16 cellular contexts compared by ENCODE assay signal in the genomic region with DNA sequence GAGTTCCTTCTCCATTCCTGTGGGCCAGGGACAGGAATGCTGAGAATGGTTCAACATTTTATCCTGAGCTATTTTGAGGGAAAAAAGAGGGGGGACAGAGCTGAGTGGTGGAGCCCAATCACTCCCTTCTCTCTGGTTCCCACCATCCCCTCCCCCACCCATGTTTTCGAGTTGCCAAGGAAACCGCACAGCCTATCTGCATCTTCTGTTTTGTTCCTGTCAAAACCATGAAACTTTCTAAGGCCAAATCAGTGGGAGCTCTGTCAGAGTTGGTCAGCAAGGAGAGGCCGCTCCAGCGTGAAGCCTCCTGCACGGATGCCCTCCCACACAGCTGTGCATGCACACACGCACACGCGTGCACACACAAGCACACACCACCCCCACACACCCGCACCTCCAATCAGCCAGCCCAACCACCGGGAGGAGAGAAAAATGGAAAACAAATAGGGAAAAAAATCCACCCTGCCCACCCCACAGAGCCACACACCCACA. TPM values are rescaled to one million over a fixed set of nuclear protein-coding genes. Genes with fewer than 3 reads are reported as not detected.
DNase-seq lines count a peak whose midpoint lies in the region; ATAC-seq and TF ChIP-seq lines count a peak whose summit lies in the region.
"Had no signal": no experiment of that assay in that cellular context is flagged by ENCODE, and none has a peak within 500 bp of the region (broad histone marks: within the 10 kb centered on the region; RNA-seq: fewer than 3 reads in every experiment).

No MANE protein-coding gene starts in this region.

- H3K4me3 Mint-ChIP-seq in WTC11: no peak overlapping the region
- peak overlapping the region; percentile 49 for H3K4me3 Mint-ChIP-seq in nephron progenitor cell

- TF ChIP-seq CTCF in WTC11 (IDR thresholded peaks at IDR 0.05) (no peak), fibroblast of the aortic adventitia (IDR thresholded peaks at IDR 0.05; ENCODE audit: insufficient read depth, low read length) (no peak), nephron progenitor cell (IDR thresholded peaks at IDR 0.05) (no peak)

- peak; percentile 54 for ATAC-seq in WTC11
- ATAC-seq in HG03095 (IDR thresholded peaks at IDR 0.05; ENCODE audit: unreplicated experiment): no peak
- no peak for ATAC-seq in HG02759 (IDR thresholded peaks at IDR 0.05; ENCODE audit: unreplicated experiment)
- ATAC-seq: body of pancreas had no signal

- peak; percentile 62 for DNase-seq in AG08396 (ENCODE audit: low spot score)
- peak; percentile 50 for DNase-seq in WTC11 (ENCODE audit: low spot score)
- peak; percentile 39 for DNase-seq in fibroblast of the aortic adventitia (ENCODE audit: low read depth)
- DNase-seq in nephron progenitor cell: peak; percentile 54
- DNase-seq in effector memory CD4-positive, alpha-beta T cell: no peak
- DNase-seq in stimulated activated CD4-positive, alpha-beta T cell treated with anti-CD3 and anti-CD28 coated beads, Interleukin-4, amount 100 ng/mL, for 24 hours: no peak
- DNase-seq: activated CD4-positive, alpha-beta T cell treated with anti-CD3 and anti-CD28 coated beads for 4 hours; body of pancreas; NCI-H1105; NCI-H446 treated with DMSO at 0.1 percent for 48 hours; PC-9; T-helper 1 cell had no signal

- H3K36me3 Mint-ChIP-seq in WTC11 (no peaks in the 10 kb centered on the region), nephron progenitor cell (ENCODE audit: low read depth) (no peaks in the 10 kb centered on the region)

- H3K4me1 Mint-ChIP-seq in WTC11 (peaks cover 10% of the 10 kb centered on the region), nephron progenitor cell (peaks cover 57% of the 10 kb centered on the region)

- H3K27me3 Mint-ChIP-seq in WTC11 (ENCODE audit: low read depth): no peaks in the 10 kb centered on the region; the same call in 1 of the 2 replicates
- H3K27me3 Mint-ChIP-seq in nephron progenitor cell (ENCODE audit: low read depth, poor library complexity): peaks cover 20% of the 10 kb centered on the region

- no peak overlapping the region for H3K4me3 ChIP-seq in fibroblast of the aortic adventitia (ENCODE audit: low read depth, low read length)
- no peak overlapping the region for H3K4me3 ChIP-seq in effector memory CD4-positive, alpha-beta T cell (ENCODE audit: insufficient read depth, low read depth, low read length, poor library complexity, severe bottlenecking)
- H3K4me3 ChIP-seq: body of pancreas, lung, PC-9, upper lobe of left lung had no signal

- H3K27me3 ChIP-seq in effector memory CD4-positive, alpha-beta T cell (replicated peaks; ENCODE audit: control insufficient read depth, insufficient read depth, low read length, poor library complexity, severe bottlenecking): no peaks in the 10 kb centered on the region
- H3K27me3 ChIP-seq: body of pancreas, upper lobe of left lung had no signal

- H3K4me1 ChIP-seq in effector memory CD4-positive, alpha-beta T cell (ENCODE audit: control insufficient read depth, insufficient read depth, low read length, poor library complexity, severe bottlenecking): no peaks in the 10 kb centered on the region
- H3K4me1 ChIP-seq: body of pancreas, upper lobe of left lung had no signal

- CTCF ChIA-PET in WTC11 (lab: Charles Lee): interaction anchor here (0.7 to 1.9 kb wide), 9 partner anchors 15 to 305 kb away, joined by 3 to 7 read pairs (median 3); a partner anchor contains a TSS

- H3K36me3 ChIP-seq in effector memory CD4-positive, alpha-beta T cell (ENCODE audit: control insufficient read depth, insufficient read depth, low read length): no peaks in the 10 kb centered on the region
- H3K36me3 ChIP-seq: upper lobe of left lung had no signal

- H3K27ac Mint-ChIP-seq in WTC11 (no peak overlapping the region; the same call in 1 of the 2 replicates), nephron progenitor cell (peak overlapping the region; percentile 90)

- H3K27ac ChIP-seq in effector memory CD4-positive, alpha-beta T cell (ENCODE audit: insufficient read depth, low read length, poor library complexity, severe bottlenecking): no peak overlapping the region
- H3K27ac ChIP-seq: body of pancreas, PC-9, upper lobe of left lung had no signal

- POLR2A ChIA-PET in WTC11 (lab: Charles Lee): interaction anchor here (0.6 to 1.2 kb wide), 5 partner anchors 16 to 736 kb away, joined by 3 to 4 read pairs (median 3); no protein-coding TSS in a partner anchor

- no peaks in the 10 kb centered on the region for H3K9me3 Mint-ChIP-seq in WTC11
- H3K9me3 Mint-ChIP-seq in nephron progenitor cell: no peaks in the 10 kb centered on the region

- no peaks in the 10 kb centered on the region for H3K9me3 ChIP-seq in effector memory CD4-positive, alpha-beta T cell (ENCODE audit: control insufficient read depth, low read length)
- H3K9me3 ChIP-seq: body of pancreas, upper lobe of left lung had no signal

TF ChIP-seq in WTC11, 78 proteins besides CTCF, POLR2A, EP300 and RAD21 (continues in another document):
- TF ChIP-seq ZNF317 (CRISPR knock-in tag; IDR thresholded peaks at IDR 0.05; ENCODE audit: borderline replicate concordance, low read depth): no peak
- TF ChIP-seq, protein P1, sequence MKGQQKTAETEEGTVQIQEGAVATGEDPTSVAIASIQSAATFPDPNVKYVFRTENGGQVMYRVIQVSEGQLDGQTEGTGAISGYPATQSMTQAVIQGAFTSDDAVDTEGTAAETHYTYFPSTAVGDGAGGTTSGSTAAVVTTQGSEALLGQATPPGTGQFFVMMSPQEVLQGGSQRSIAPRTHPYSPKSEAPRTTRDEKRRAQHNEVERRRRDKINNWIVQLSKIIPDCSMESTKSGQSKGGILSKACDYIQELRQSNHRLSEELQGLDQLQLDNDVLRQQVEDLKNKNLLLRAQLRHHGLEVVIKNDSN (CRISPR knock-in tag; IDR thresholded peaks at IDR 0.05): no peak
- no peak for TF ChIP-seq EMX1 (CRISPR knock-in tag; IDR thresholded peaks at IDR 0.05)
- TF ChIP-seq ELF4 (CRISPR knock-in tag; IDR thresholded peaks at IDR 0.05; ENCODE audit: low read depth): no peak
- TF ChIP-seq MYBL2 (CRISPR knock-in tag; IDR thresholded peaks at IDR 0.05): no peak
- TF ChIP-seq, protein P2, sequence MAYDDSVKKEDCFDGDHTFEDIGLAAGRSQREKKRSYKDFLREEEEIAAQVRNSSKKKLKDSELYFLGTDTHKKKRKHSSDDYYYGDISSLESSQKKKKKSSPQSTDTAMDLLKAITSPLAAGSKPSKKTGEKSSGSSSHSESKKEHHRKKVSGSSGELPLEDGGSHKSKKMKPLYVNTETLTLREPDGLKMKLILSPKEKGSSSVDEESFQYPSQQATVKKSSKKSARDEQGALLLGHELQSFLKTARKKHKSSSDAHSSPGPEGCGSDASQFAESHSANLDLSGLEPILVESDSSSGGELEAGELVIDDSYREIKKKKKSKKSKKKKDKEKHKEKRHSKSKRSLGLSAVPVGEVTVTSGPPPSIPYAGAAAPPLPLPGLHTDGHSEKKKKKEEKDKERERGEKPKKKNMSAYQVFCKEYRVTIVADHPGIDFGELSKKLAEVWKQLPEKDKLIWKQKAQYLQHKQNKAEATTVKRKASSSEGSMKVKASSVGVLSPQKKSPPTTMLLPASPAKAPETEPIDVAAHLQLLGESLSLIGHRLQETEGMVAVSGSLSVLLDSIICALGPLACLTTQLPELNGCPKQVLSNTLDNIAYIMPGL (CRISPR knock-in tag; IDR thresholded peaks at IDR 0.05): no peak
- TF ChIP-seq, protein P3, sequence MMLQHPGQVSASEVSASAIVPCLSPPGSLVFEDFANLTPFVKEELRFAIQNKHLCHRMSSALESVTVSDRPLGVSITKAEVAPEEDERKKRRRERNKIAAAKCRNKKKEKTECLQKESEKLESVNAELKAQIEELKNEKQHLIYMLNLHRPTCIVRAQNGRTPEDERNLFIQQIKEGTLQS (CRISPR knock-in tag; conservative IDR thresholded peaks at IDR 0.05): no peak
- TF ChIP-seq, protein P4, sequence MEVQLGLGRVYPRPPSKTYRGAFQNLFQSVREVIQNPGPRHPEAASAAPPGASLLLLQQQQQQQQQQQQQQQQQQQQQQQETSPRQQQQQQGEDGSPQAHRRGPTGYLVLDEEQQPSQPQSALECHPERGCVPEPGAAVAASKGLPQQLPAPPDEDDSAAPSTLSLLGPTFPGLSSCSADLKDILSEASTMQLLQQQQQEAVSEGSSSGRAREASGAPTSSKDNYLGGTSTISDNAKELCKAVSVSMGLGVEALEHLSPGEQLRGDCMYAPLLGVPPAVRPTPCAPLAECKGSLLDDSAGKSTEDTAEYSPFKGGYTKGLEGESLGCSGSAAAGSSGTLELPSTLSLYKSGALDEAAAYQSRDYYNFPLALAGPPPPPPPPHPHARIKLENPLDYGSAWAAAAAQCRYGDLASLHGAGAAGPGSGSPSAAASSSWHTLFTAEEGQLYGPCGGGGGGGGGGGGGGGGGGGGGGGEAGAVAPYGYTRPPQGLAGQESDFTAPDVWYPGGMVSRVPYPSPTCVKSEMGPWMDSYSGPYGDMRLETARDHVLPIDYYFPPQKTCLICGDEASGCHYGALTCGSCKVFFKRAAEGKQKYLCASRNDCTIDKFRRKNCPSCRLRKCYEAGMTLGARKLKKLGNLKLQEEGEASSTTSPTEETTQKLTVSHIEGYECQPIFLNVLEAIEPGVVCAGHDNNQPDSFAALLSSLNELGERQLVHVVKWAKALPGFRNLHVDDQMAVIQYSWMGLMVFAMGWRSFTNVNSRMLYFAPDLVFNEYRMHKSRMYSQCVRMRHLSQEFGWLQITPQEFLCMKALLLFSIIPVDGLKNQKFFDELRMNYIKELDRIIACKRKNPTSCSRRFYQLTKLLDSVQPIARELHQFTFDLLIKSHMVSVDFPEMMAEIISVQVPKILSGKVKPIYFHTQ (CRISPR knock-in tag; IDR thresholded peaks at IDR 0.05): no peak
- no peak for TF ChIP-seq FOXK1 (CRISPR knock-in tag; IDR thresholded peaks at IDR 0.05)
- TF ChIP-seq, protein P5, sequence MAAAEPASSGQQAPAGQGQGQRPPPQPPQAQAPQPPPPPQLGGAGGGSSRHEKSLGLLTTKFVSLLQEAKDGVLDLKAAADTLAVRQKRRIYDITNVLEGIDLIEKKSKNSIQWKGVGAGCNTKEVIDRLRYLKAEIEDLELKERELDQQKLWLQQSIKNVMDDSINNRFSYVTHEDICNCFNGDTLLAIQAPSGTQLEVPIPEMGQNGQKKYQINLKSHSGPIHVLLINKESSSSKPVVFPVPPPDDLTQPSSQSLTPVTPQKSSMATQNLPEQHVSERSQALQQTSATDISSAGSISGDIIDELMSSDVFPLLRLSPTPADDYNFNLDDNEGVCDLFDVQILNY (CRISPR knock-in tag; IDR thresholded peaks at IDR 0.05): no peak
- TF ChIP-seq CREM (CRISPR knock-in tag; IDR thresholded peaks at IDR 0.05): no peak
- TF ChIP-seq ATF1 (CRISPR knock-in tag; IDR thresholded peaks at IDR 0.05): no peak

RNA-seq across cellular contexts. Expression of a gene that starts 54.5 kb away (rescaled TPM):
- 18.5 to 22.1 TPM (median 19.1 TPM) in 3 replicates for total RNA-seq in WTC11 (2021)
- 146 and 416 TPM in 2 replicates for total RNA-seq in fibroblast of the aortic adventitia (ENCODE audit: low replicate concordance)

Comparison
In these comparisons a context has a peak if more than half of its experiments do, and no peak if none do; other contexts are left out.
1. DNase-seq: peak in AG08396 (single experiment), WTC11 (single experiment), fibroblast of the aortic adventitia (single experiment) and nephron progenitor cell (single experiment); none in effector memory CD4-positive, alpha-beta T cell (0 of 3) and stimulated activated CD4-positive, alpha-beta T cell treated with anti-CD3 and anti-CD28 coated beads, Interleukin-4, amount 100 ng/mL, for 24 hours (single experiment).